ENCODE assay signal across 1 cellular context in the genomic region with DNA sequence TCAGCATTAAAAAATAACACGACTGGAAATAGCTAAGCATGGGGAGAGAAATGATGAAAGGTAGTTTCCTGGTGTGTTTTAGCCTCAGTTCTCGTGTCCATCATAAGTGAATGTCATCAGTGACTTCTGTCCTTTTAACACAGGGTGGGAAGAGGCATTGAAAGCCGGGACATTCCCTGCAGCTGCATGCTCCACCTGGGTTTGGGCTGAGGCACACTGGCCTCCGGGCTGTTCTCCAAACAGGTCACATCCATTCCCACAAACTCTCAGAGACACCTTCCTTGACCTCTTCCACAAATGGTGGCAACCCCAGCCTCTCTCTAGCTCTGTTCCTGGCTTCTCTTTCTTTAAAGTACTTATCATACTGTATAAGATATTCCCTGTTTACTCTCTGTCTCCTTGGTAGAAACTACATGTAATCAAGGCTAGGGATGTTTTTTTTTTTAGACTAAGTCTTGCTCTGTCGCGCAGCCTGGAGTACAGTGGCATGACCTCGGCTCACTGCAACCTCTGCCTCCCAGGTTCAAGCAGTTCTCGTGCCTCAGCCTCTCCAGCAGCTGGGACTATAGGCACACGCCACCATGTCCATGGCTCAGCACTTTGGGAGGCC.
TF ChIP-seq lines count a peak whose summit lies in the region.

No MANE protein-coding gene starts in this region.

TF ChIP-seq in IMR-90, 13 proteins besides CTCF, POLR2A, EP300 and RAD21:
- no peak for TF ChIP-seq RFX5 (IDR thresholded peaks at IDR 0.05; ENCODE audit: low read depth, low read length)
- TF ChIP-seq SMC3 (IDR thresholded peaks at IDR 0.05; ENCODE audit: low read depth, low read length) = no peak
- no peak for TF ChIP-seq BHLHE40 (IDR thresholded peaks at IDR 0.05; ENCODE audit: low read depth, low read length)
- TF ChIP-seq, protein P1, sequence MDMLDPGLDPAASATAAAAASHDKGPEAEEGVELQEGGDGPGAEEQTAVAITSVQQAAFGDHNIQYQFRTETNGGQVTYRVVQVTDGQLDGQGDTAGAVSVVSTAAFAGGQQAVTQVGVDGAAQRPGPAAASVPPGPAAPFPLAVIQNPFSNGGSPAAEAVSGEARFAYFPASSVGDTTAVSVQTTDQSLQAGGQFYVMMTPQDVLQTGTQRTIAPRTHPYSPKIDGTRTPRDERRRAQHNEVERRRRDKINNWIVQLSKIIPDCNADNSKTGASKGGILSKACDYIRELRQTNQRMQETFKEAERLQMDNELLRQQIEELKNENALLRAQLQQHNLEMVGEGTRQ (IDR thresholded peaks at IDR 0.05; ENCODE audit: low read depth, low read length) = no peak
- TF ChIP-seq MAZ (IDR thresholded peaks at IDR 0.05; ENCODE audit: borderline replicate concordance, low read depth, low read length) = no peak
- TF ChIP-seq MAFK (IDR thresholded peaks at IDR 0.05; ENCODE audit: low read depth, low read length) = no peak
- TF ChIP-seq CHD1 (IDR thresholded peaks at IDR 0.05; ENCODE audit: low read depth, low read length) = no peak
- TF ChIP-seq, protein P2, sequence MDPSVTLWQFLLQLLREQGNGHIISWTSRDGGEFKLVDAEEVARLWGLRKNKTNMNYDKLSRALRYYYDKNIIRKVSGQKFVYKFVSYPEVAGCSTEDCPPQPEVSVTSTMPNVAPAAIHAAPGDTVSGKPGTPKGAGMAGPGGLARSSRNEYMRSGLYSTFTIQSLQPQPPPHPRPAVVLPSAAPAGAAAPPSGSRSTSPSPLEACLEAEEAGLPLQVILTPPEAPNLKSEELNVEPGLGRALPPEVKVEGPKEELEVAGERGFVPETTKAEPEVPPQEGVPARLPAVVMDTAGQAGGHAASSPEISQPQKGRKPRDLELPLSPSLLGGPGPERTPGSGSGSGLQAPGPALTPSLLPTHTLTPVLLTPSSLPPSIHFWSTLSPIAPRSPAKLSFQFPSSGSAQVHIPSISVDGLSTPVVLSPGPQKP (IDR thresholded peaks at IDR 0.05; ENCODE audit: borderline replicate concordance, low read depth, low read length) = no peak
- TF ChIP-seq FOS (IDR thresholded peaks at IDR 0.05; ENCODE audit: low read depth, low read length) = no peak
- no peak for TF ChIP-seq CEBPB (IDR thresholded peaks at IDR 0.05; ENCODE audit: low read depth, low read length)
- TF ChIP-seq NFE2L2 (IDR thresholded peaks at IDR 0.05; ENCODE audit: low read depth, low read length) = no peak
- TF ChIP-seq RCOR1 (IDR thresholded peaks at IDR 0.05; ENCODE audit: insufficient replicate concordance, low read length) = no peak
- TF ChIP-seq MXI1 (IDR thresholded peaks at IDR 0.05; ENCODE audit: borderline replicate concordance, low read depth, low read length) = no peak
